In genomic region chr3:15796331-15796730, GRCh38 we compare ENCODE assay signal across 8 cellular contexts. TPM values are rescaled to one million over a fixed set of nuclear protein-coding genes. Genes with fewer than 3 reads are reported as not detected.
DNase-seq lines count a peak whose midpoint lies in the region; ATAC-seq, FAIRE-seq and TF ChIP-seq lines count a peak whose summit lies in the region.

No MANE protein-coding gene starts in this region.

- H3K9me3 ChIP-seq in AG04450 (ENCODE audit: control insufficient read depth, insufficient read depth, low read length): no peaks in the 10 kb centered on the region
- no peaks in the 10 kb centered on the region for H3K9me3 ChIP-seq in muscle layer of duodenum (ENCODE audit: control insufficient read depth in 1 of 2, low read length in 2 of 2)

- H3K4me3 ChIP-seq in AG04450 (ENCODE audit: low read depth, low read length) (peak overlapping the region; percentile 71), bronchial epithelial cell (ENCODE audit: low read depth, low read length) (peak overlapping the region; percentile 7), muscle layer of duodenum (ENCODE audit: low read depth in 1 of 2, low read length in 2 of 2) (peak overlapping the region; percentile 57 to 75)
- H3K4me3 ChIP-seq in Jurkat, Clone E6-1 (ENCODE audit: low read length): peak overlapping the region; percentile 50

- POLR2A ChIA-PET in AG04450 (lab: Yijun Ruan, JAX): interaction anchor here (0.6 to 1.1 kb wide), 2 partner anchors 166 to 468 kb away, joined by 5 to 6 read pairs; partner anchors contain the start of gene DPH3

- no peaks in the 10 kb centered on the region for H3K36me3 ChIP-seq in bronchial epithelial cell (ENCODE audit: control insufficient read depth, insufficient read depth, low read length)
- peaks cover 0 to 39% of the 10 kb centered on the region in 2 donors for H3K36me3 ChIP-seq in muscle layer of duodenum (ENCODE audit: control insufficient read depth in 1 of 2, insufficient read depth in 2 of 2, low read length in 2 of 2)

- no peak for FAIRE-seq in bronchial epithelial cell (lab: Jason Lieb, UNC)

- ATAC-seq in HG03342 (IDR thresholded peaks at IDR 0.05; ENCODE audit: unreplicated experiment): no peak

- DNase-seq in AG04450 (ENCODE audit: low read depth, low spot score): no peak
- no peak for DNase-seq in Jurkat, Clone E6-1 (ENCODE audit: low read depth, low spot score)
- DNase-seq in bronchial epithelial cell (ENCODE audit: low read depth): peak; percentile 62
- DNase-seq in effector CD8-positive, alpha-beta T cell (lab: John Stamatoyannopoulos, UW): no peak
- no peak for DNase-seq in NCI-H146 (lab: John Stamatoyannopoulos, UW)
- no peak for DNase-seq in CD1c-positive myeloid dendritic cell (ENCODE audit: extremely low spot score)

- H3K27ac ChIP-seq in AG04450 (ENCODE audit: low read depth, low read length) (no peak overlapping the region), muscle layer of duodenum (ENCODE audit: low read length) (peak overlapping the region; percentile 96)

- no peaks in the 10 kb centered on the region for H3K27me3 ChIP-seq in AG04450 (ENCODE audit: control insufficient read depth, insufficient read depth, low read length)
- H3K27me3 ChIP-seq in bronchial epithelial cell (ENCODE audit: control insufficient read depth, insufficient read depth, low read length): no peaks in the 10 kb centered on the region
- H3K27me3 ChIP-seq in muscle layer of duodenum (ENCODE audit: low read depth, low read length): no peaks in the 10 kb centered on the region

- TF ChIP-seq CTCF in AG04450 (IDR thresholded peaks at IDR 0.05; ENCODE audit: low read depth, low read length): no peak
- no peak for TF ChIP-seq CTCF in bronchial epithelial cell (IDR thresholded peaks at IDR 0.05; ENCODE audit: insufficient read depth, low read length, severe bottlenecking)

- H3K4me1 ChIP-seq in muscle layer of duodenum (ENCODE audit: control insufficient read depth in 1 of 2, insufficient read depth in 2 of 2, low read length in 2 of 2): no peaks in the 10 kb centered on the region

- CTCF ChIA-PET in AG04450 (lab: Charles Lee): interaction anchor here (0.6 to 4.7 kb wide), 6 partner anchors 12 to 354 kb away, joined by 3 to 17 read pairs (median 3); no protein-coding TSS in a partner anchor

RNA-seq across cellular contexts. Expression of gene ANKRD28, which starts 1.4 kb away (rescaled TPM):
- 114 and 134 TPM in 2 replicates for polyA plus RNA-seq in AG04450 (2011; rRNA removed)
- 203 and 267 TPM in 2 replicates for polyA minus RNA-seq in AG04450 (2011; rRNA and poly(A)+ RNA removed)
- polyA plus RNA-seq in Jurkat, Clone E6-1 (2012; ENCODE audit: insufficient read depth, insufficient read length): 54.6 TPM
- 55.9 and 60.6 TPM in 2 replicates for total RNA-seq in bronchial epithelial cell

Comparison
In these comparisons a context has a peak if more than half of its experiments do, and no peak if none do; other contexts are left out.
1. H3K4me3 ChIP-seq: peak in every context shown above with its lines; median percentile 71 in AG04450; 66 in muscle layer of duodenum; 50 in Jurkat, Clone E6-1; 7 in bronchial epithelial cell.